ENCODE assay signal across 8 cellular contexts in the genomic region with DNA sequence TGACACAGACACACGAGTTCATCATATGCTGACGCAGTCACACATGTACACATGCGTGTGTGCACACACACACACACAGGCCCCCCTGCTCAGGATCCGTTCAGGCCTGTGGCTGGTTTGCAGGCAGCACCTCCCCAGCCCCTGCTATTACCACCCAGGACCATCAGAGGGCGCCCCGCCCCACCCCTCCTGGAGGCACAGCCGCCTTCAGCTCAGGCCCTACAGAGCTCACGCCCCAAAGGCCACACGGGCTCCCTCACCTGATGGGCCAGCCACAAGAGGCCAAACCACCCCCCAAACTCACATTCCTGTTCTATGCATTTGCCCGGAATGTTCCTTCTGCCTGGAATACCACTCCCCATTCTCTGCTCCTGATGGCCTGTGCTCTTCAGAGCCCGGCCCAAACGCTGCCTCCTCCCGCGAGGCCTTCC. TPM values are rescaled to one million over a fixed set of nuclear protein-coding genes. Genes with fewer than 3 reads are reported as not detected.
DNase-seq lines count a peak whose midpoint lies in the region; ATAC-seq and TF ChIP-seq lines count a peak whose summit lies in the region.
"Not testable (repeated sequence)": the region's sequence is repeated elsewhere in the genome, so short reads cannot be mapped to it uniquely, and the experiment has no call there.

No MANE protein-coding gene starts in this region.

- not testable (repeated sequence) for H3K9me2 ChIP-seq in neural cell (ENCODE audit: insufficient read depth, low read length)

- in situ Hi-C loops in HAP-1 (cut with MboI; ENCODE audit: low sequenced_read_pairs), result loop anchor here (10.0 kb wide), 2 partner anchors 109 to 661 kb away; a partner anchor contains a TSS

- TF ChIP-seq EP300 in neural cell (conservative IDR thresholded peaks at IDR 0.05; ENCODE audit: poor library complexity, severe bottlenecking), result not testable (repeated sequence)

- not testable (repeated sequence) for H3K4me3 Mint-ChIP-seq in CD14-positive monocyte; activated naive CD8-positive, alpha-beta T cell treated with anti-CD3 and anti-CD28 coated beads, Interleukin-2, amount 10 ng/mL, durations not matched to agents 7 days and 5 days

- DNase-seq in CD14-positive monocyte (ENCODE audit: low spot score), result peak; percentile 80
- DNase-seq in HAP-1 (ENCODE audit: low spot score in 2 of 2), result peak; percentile 67 to 97
- peak; percentile 31 for DNase-seq in NCI-H2196 (lab: John Stamatoyannopoulos, UW; ENCODE audit: unreplicated experiment)
- peak; percentile 87 for DNase-seq in activated naive CD8-positive, alpha-beta T cell treated with anti-CD3 and anti-CD28 coated beads, Interleukin-2, amount 10 ng/mL, durations not matched to agents 7 days and 5 days
- DNase-seq in foreskin keratinocyte, result peak in 1 of 2 donors; percentile 38
- DNase-seq in stimulated activated CD8-positive, alpha-beta memory T cell treated with anti-CD3 and anti-CD28 coated beads, Interleukin-2, amount 100 ng/mL, for 48 hours (ENCODE audit: low read depth in 2 of 2), result peak; percentile 52 to 80

- H3F3A ChIP-seq in neural cell (ENCODE audit: insufficient read depth, low read length, poor library complexity, severe bottlenecking), result not testable (repeated sequence)

- H3K9ac ChIP-seq in neural cell (ENCODE audit: low read length), result not testable (repeated sequence)

- not testable (repeated sequence) for H3K27me3 ChIP-seq in HAP-1 (ENCODE audit: low read depth); foreskin keratinocyte; neural cell (ENCODE audit: insufficient read depth, low read depth, low read length)

- peak; percentile 82 for TF ChIP-seq CTCF in CD14-positive monocyte (IDR thresholded peaks at IDR 0.05)
- TF ChIP-seq CTCF in VCaP (conservative IDR thresholded peaks at IDR 0.05), result peak; percentile 82
- peak; percentile 71 for TF ChIP-seq CTCF in foreskin keratinocyte (conservative IDR thresholded peaks at IDR 0.05)
- TF ChIP-seq CTCF in neural cell (IDR thresholded peaks at IDR 0.05; ENCODE audit: poor library complexity, severe bottlenecking), result peak; percentile 72

- POLR2A ChIA-PET in activated naive CD8-positive, alpha-beta T cell treated with anti-CD3 and anti-CD28 coated beads, Interleukin-2, amount 10 ng/mL, durations not matched to agents 7 days and 5 days (lab: Charles Lee), result not testable (repeated sequence)

- H3K27ac Mint-ChIP-seq in CD14-positive monocyte; activated naive CD8-positive, alpha-beta T cell treated with anti-CD3 and anti-CD28 coated beads, Interleukin-2, amount 10 ng/mL, durations not matched to agents 7 days and 5 days: not testable (repeated sequence)

- H3K27ac ChIP-seq in VCaP; foreskin keratinocyte; neural cell (ENCODE audit: low read length): not testable (repeated sequence)

- H3K9me3 ChIP-seq in HAP-1; neural cell (ENCODE audit: low read length): not testable (repeated sequence)

- not testable (repeated sequence) for H2AFZ ChIP-seq in neural cell (ENCODE audit: low read depth, low read length)

- H4K20me1 ChIP-seq in neural cell (ENCODE audit: insufficient read depth), result not testable (repeated sequence)

- H3K79me2 ChIP-seq in neural cell (replicated peaks; ENCODE audit: insufficient read depth, low read length), result not testable (repeated sequence)

- not testable (repeated sequence) for H3K4me3 ChIP-seq in HAP-1; neural cell (ENCODE audit: low read length)

- H3K4me2 ChIP-seq in neural cell (ENCODE audit: low read length), result not testable (repeated sequence)

- H3K9me3 Mint-ChIP-seq in CD14-positive monocyte; activated naive CD8-positive, alpha-beta T cell treated with anti-CD3 and anti-CD28 coated beads, Interleukin-2, amount 10 ng/mL, durations not matched to agents 7 days and 5 days: not testable (repeated sequence)

- TF ChIP-seq RAD21 in neural cell (conservative IDR thresholded peaks at IDR 0.05), result peak; percentile 53

- not testable (repeated sequence) for H3K4me1 ChIP-seq in HAP-1, foreskin keratinocyte

- H3K36me3 Mint-ChIP-seq in CD14-positive monocyte; activated naive CD8-positive, alpha-beta T cell treated with anti-CD3 and anti-CD28 coated beads, Interleukin-2, amount 10 ng/mL, durations not matched to agents 7 days and 5 days: not testable (repeated sequence)

- peak; percentile 68 for ATAC-seq in activated naive CD8-positive, alpha-beta T cell treated with anti-CD3 and anti-CD28 coated beads, Interleukin-2, amount 10 ng/mL, durations not matched to agents 7 days and 5 days (ENCODE audit: low read depth)
- peak; percentile 78 for ATAC-seq in foreskin keratinocyte

- intact Hi-C loops in CD14-positive monocyte (cut with micrococcal nuclease), result loop anchor here (5.0 to 10.0 kb wide), 3 partner anchors 36 to 181 kb away; a partner anchor contains a TSS

- not testable (repeated sequence) for H3K36me3 ChIP-seq in HAP-1 (replicated peaks); neural cell (ENCODE audit: insufficient read depth, low read length)

- H3K27me3 Mint-ChIP-seq in CD14-positive monocyte (ENCODE audit: low read depth in 3 of 3), result peaks cover 5 to 13% (median 11%) of the 10 kb centered on the region in 3 donors
- not testable (repeated sequence) for H3K27me3 Mint-ChIP-seq in activated naive CD8-positive, alpha-beta T cell treated with anti-CD3 and anti-CD28 coated beads, Interleukin-2, amount 10 ng/mL, durations not matched to agents 7 days and 5 days

- H3K4me1 Mint-ChIP-seq in CD14-positive monocyte; activated naive CD8-positive, alpha-beta T cell treated with anti-CD3 and anti-CD28 coated beads, Interleukin-2, amount 10 ng/mL, durations not matched to agents 7 days and 5 days: not testable (repeated sequence)

TF ChIP-seq in neural cell, 6 proteins besides CTCF, POLR2A, EP300 and RAD21:
- TF ChIP-seq SMC3 (conservative IDR thresholded peaks at IDR 0.05; ENCODE audit: poor library complexity), result peak; percentile 70

RNA-seq across cellular contexts. Expression of a gene that starts 26.4 kb away (rescaled TPM):
- polyA plus RNA-seq in CD14-positive monocyte, result not detected
- not detected for total RNA-seq in activated naive CD8-positive, alpha-beta T cell treated with anti-CD3 and anti-CD28 coated beads, Interleukin-2, amount 10 ng/mL, durations not matched to agents 7 days and 5 days
- total RNA-seq in foreskin keratinocyte, result 6.0 and 13.3 TPM in 2 replicates
- polyA plus RNA-seq in foreskin keratinocyte, result 2.7 and 5.1 TPM in 2 replicates
- polyA plus RNA-seq in neural cell, result not detected in 2 replicates
- polyA minus RNA-seq in neural cell, result not detected in 2 replicates

RNA-seq across cellular contexts. Expression of a gene that starts 38.5 kb away (rescaled TPM):
- polyA plus RNA-seq in CD14-positive monocyte (1 to 10 TPM; 2.4 TPM), foreskin keratinocyte (26.2 and 28.3 TPM in 2 replicates), neural cell (0.14 and 0.20 TPM in 2 replicates)
- total RNA-seq in activated naive CD8-positive, alpha-beta T cell treated with anti-CD3 and anti-CD28 coated beads, Interleukin-2, amount 10 ng/mL, durations not matched to agents 7 days and 5 days, result 1 to 10 TPM; 2.1 to 2.6 TPM
- total RNA-seq in foreskin keratinocyte, result 26.7 and 28.9 TPM in 2 replicates
- polyA minus RNA-seq in neural cell, result 0.49 and 0.69 TPM in 2 replicates

RNA-seq across cellular contexts. Expression of a gene that starts 46.2 kb away (rescaled TPM):
- 100 to 1,000 TPM in 1 of 2 donors, 10 to 100 TPM in 1; 99.3 to 119 TPM for polyA plus RNA-seq in CD14-positive monocyte
- total RNA-seq in activated naive CD8-positive, alpha-beta T cell treated with anti-CD3 and anti-CD28 coated beads, Interleukin-2, amount 10 ng/mL, durations not matched to agents 7 days and 5 days, result 10 to 100 TPM; 85.3 to 87.1 TPM
- total RNA-seq in foreskin keratinocyte, result 91.3 and 101 TPM in 2 replicates
- 105 and 115 TPM in 2 replicates for polyA plus RNA-seq in foreskin keratinocyte
- polyA plus RNA-seq in neural cell, result 147 and 171 TPM in 2 replicates
- 64.1 and 64.5 TPM in 2 replicates for polyA minus RNA-seq in neural cell
